14 cellular contexts compared by ENCODE assay signal in genomic region chr4:53886090-53886489, GRCh38.
"Had no signal": no experiment of that assay in that cellular context is flagged by ENCODE, and none has a peak within 500 bp of the region (broad histone marks: within the 10 kb centered on the region; RNA-seq: fewer than 3 reads in every experiment).

No MANE protein-coding gene starts in this region.

- H3K4me3 ChIP-seq: cardiac muscle cell, sigmoid colon, upper lobe of right lung had no signal

- ATAC-seq: foreskin keratinocyte, upper lobe of right lung had no signal

- H3K27me3 ChIP-seq: cardiac muscle cell, sigmoid colon, upper lobe of right lung had no signal

- H3K4me1 ChIP-seq: foreskin keratinocyte, sigmoid colon had no signal

- H3K9me3 ChIP-seq: sigmoid colon, upper lobe of right lung had no signal

- FAIRE-seq: colon, islet of Langerhans had no signal

- DNase-seq: activated CD4-positive, alpha-beta memory T cell treated with anti-CD3 and anti-CD28 coated beads for 36 hours; activated gamma-delta T cell treated with Interleukin-2 at 50 U/mL for 16 hours; activated naive CD8-positive, alpha-beta T cell treated with anti-CD3 and anti-CD28 coated beads, Interleukin-2, amount 10 ng/mL, durations not matched to agents 7 days and 5 days; activated T-cell treated with anti-CD3 and anti-CD28 coated beads, Interleukin-2, amount 50 U/mL, for 48 hours; foreskin keratinocyte; posterior cingulate gyrus; sigmoid colon; stimulated activated CD4-positive, alpha-beta T cell treated with anti-CD3 and anti-CD28 coated beads, Interleukin-12 subunit alpha, Interleukin-12 subunit beta, amount 100 ng/mL, for 4 hours; stimulated activated naive CD4-positive, alpha-beta T cell; T-helper 9 cell; upper lobe of right lung had no signal

- H3K36me3 ChIP-seq: cardiac muscle cell, sigmoid colon, upper lobe of right lung had no signal

- H3K27ac ChIP-seq: cardiac muscle cell, foreskin keratinocyte, upper lobe of right lung had no signal
